Comparison of ENCODE assay signal across 8 cellular contexts in genomic region chr6:87322304-87323212, GRCh38. TPM values are rescaled to one million over a fixed set of nuclear protein-coding genes. Genes with fewer than 3 reads are reported as not detected.
DNase-seq lines count a peak whose midpoint lies in the region; ATAC-seq and TF ChIP-seq lines count a peak whose summit lies in the region.

Gene SMIM8 (plus strand): TSS chr6:87322588. CDS start chr6:87337032, 14,444 bp downstream.

- TF ChIP-seq CTCF in DND-41 (IDR thresholded peaks at IDR 0.05; ENCODE audit: borderline replicate concordance, extremely low read depth, low read length, poor library complexity, severe bottlenecking) (peak; percentile 94), Peyer's patch (IDR thresholded peaks at IDR 0.05) (peak; percentile 91 to 100 (median 98)), nephron (IDR thresholded peaks at IDR 0.05; ENCODE audit: unreplicated experiment in 3 of 3) (peak; percentile 100)

- ATAC-seq in DND-41 (ENCODE audit: insufficient read depth, low read depth) (peak; percentile 97), GM21576 (IDR thresholded peaks at IDR 0.05; ENCODE audit: unreplicated experiment) (peak; percentile 100)

- H3K79me2 ChIP-seq in DND-41 (ENCODE audit: insufficient read depth, low read length) = peaks cover 7% of the 10 kb centered on the region

- DNase-seq in DND-41 = peak; percentile 83
- DNase-seq in Peyer's patch = peak; percentile 86 to 93 (median 91)
- peak; percentile 84 for DNase-seq in activated T-helper 1 cell treated with anti-CD3 and anti-CD28 coated beads, Interleukin-12 subunit alpha, Interleukin-12 subunit beta, Interleukin-2, Interleukin-4 antibody, amounts not matched to agents 30 ng/mL and 10 ng/mL and 1 ng/mL, durations not matched to agents 14 hours and 24 hours and 36 hours (ENCODE audit: low spot score)
- DNase-seq in fibroblast of peridontal ligament (ENCODE audit: extremely low read depth) = peak; percentile 52
- peak; percentile 86 for DNase-seq in stimulated activated naive CD4-positive, alpha-beta T cell treated with Interleukin-2 at 50 U/mL for 16 hours (lab: John Stamatoyannopoulos, UW)

- H3K27me3 ChIP-seq in DND-41 (ENCODE audit: insufficient read depth, low read length, poor library complexity) (no peaks in the 10 kb centered on the region), Peyer's patch (no peaks in the 10 kb centered on the region)

- H3K9me3 ChIP-seq in DND-41 (ENCODE audit: insufficient read depth, low read length, severe bottlenecking) (no peaks in the 10 kb centered on the region), Peyer's patch (no peaks in the 10 kb centered on the region)

- intact Hi-C loops in activated T-helper 1 cell treated with anti-CD3 and anti-CD28 coated beads, Interleukin-12 subunit alpha, Interleukin-12 subunit beta, Interleukin-2, Interleukin-4 antibody, amounts not matched to agents 30 ng/mL and 10 ng/mL and 1 ng/mL, durations not matched to agents 14 hours and 24 hours and 36 hours (cut with micrococcal nuclease) = loop anchor here (1.0 to 2.0 kb wide), 5 partner anchors 86 to 380 kb away; partner anchors contain the start of genes AKIRIN2, ORC3, SLC35A1 and ZNF292

- H3K4me1 Mint-ChIP-seq in IgD-negative memory B cell (peaks cover 4 to 11% (median 7%) of the 10 kb centered on the region in 3 donors), nephron (no peaks in the 10 kb centered on the region)
- H3K4me1 Mint-ChIP-seq in activated T-helper 1 cell treated with anti-CD3 and anti-CD28 coated beads, Interleukin-12 subunit alpha, Interleukin-12 subunit beta, Interleukin-2, Interleukin-4 antibody, amounts not matched to agents 30 ng/mL and 10 ng/mL and 1 ng/mL, durations not matched to agents 14 hours and 24 hours and 36 hours (ENCODE audit: low read depth) = peaks cover 8% of the 10 kb centered on the region

- peak; percentile 18 to 47 for TF ChIP-seq POLR2A in Peyer's patch (IDR thresholded peaks at IDR 0.05)

- H3K4me2 ChIP-seq in DND-41 (ENCODE audit: insufficient read depth, low read length) = peak within 1 kb of the TSS; percentile 88

- peak within 1 kb of the TSS; percentile 93 to 99 (median 98) for H3K4me3 Mint-ChIP-seq in IgD-negative memory B cell
- peak within 1 kb of the TSS; percentile 99 for H3K4me3 Mint-ChIP-seq in activated T-helper 1 cell treated with anti-CD3 and anti-CD28 coated beads, Interleukin-12 subunit alpha, Interleukin-12 subunit beta, Interleukin-2, Interleukin-4 antibody, amounts not matched to agents 30 ng/mL and 10 ng/mL and 1 ng/mL, durations not matched to agents 14 hours and 24 hours and 36 hours
- peak within 1 kb of the TSS; percentile 96 to 99 (median 98) for H3K4me3 Mint-ChIP-seq in nephron

- H2AFZ ChIP-seq in DND-41 (ENCODE audit: low read depth, low read length) = peak within 1 kb of the TSS; percentile 97

- H3K36me3 Mint-ChIP-seq in IgD-negative memory B cell (peaks cover 3% of the 10 kb centered on the region), nephron (ENCODE audit: low read depth) (peaks cover 8% of the 10 kb centered on the region)
- H3K36me3 Mint-ChIP-seq in activated T-helper 1 cell treated with anti-CD3 and anti-CD28 coated beads, Interleukin-12 subunit alpha, Interleukin-12 subunit beta, Interleukin-2, Interleukin-4 antibody, amounts not matched to agents 30 ng/mL and 10 ng/mL and 1 ng/mL, durations not matched to agents 14 hours and 24 hours and 36 hours (ENCODE audit: low read depth) = no peaks in the 10 kb centered on the region

- no peaks in the 10 kb centered on the region for H4K20me1 ChIP-seq in DND-41 (ENCODE audit: insufficient read depth, low read length)

- H3K4me3 ChIP-seq in DND-41 (ENCODE audit: low read depth in 1 of 2, low read length in 2 of 2) = peak within 1 kb of the TSS; percentile 65 to 83
- peak within 1 kb of the TSS; percentile 76 to 97 (median 86) for H3K4me3 ChIP-seq in Peyer's patch

- H3K9ac ChIP-seq in DND-41 (ENCODE audit: low read depth, low read length) = peak within 1 kb of the TSS; percentile 72

- peaks cover 0 to 3% (median 0%) of the 10 kb centered on the region in 3 donors for H3K9me3 Mint-ChIP-seq in IgD-negative memory B cell
- H3K9me3 Mint-ChIP-seq in activated T-helper 1 cell treated with anti-CD3 and anti-CD28 coated beads, Interleukin-12 subunit alpha, Interleukin-12 subunit beta, Interleukin-2, Interleukin-4 antibody, amounts not matched to agents 30 ng/mL and 10 ng/mL and 1 ng/mL, durations not matched to agents 14 hours and 24 hours and 36 hours = no peaks in the 10 kb centered on the region
- H3K9me3 Mint-ChIP-seq in nephron = peaks cover 7% of the 10 kb centered on the region

- no peaks in the 10 kb centered on the region for H3K36me3 ChIP-seq in DND-41 (ENCODE audit: insufficient read depth, low read length)
- H3K36me3 ChIP-seq in Peyer's patch = no peaks in the 10 kb centered on the region

- H3K27ac ChIP-seq in DND-41 (ENCODE audit: low read length) (peak within 1 kb of the TSS; percentile 73), Peyer's patch (peak within 1 kb of the TSS; percentile 70 to 82 (median 76))

- no peaks in the 10 kb centered on the region for H3K27me3 Mint-ChIP-seq in IgD-negative memory B cell
- H3K27me3 Mint-ChIP-seq in activated T-helper 1 cell treated with anti-CD3 and anti-CD28 coated beads, Interleukin-12 subunit alpha, Interleukin-12 subunit beta, Interleukin-2, Interleukin-4 antibody, amounts not matched to agents 30 ng/mL and 10 ng/mL and 1 ng/mL, durations not matched to agents 14 hours and 24 hours and 36 hours (ENCODE audit: insufficient read depth) = peaks cover 3% of the 10 kb centered on the region
- no peaks in the 10 kb centered on the region for H3K27me3 Mint-ChIP-seq in nephron (ENCODE audit: low read depth)

- H3K4me1 ChIP-seq in DND-41 (ENCODE audit: insufficient read depth, low read length) = peaks cover 16% of the 10 kb centered on the region
- no peaks in the 10 kb centered on the region for H3K4me1 ChIP-seq in Peyer's patch

- peak within 1 kb of the TSS; percentile 48 to 95 (median 90) for H3K27ac Mint-ChIP-seq in IgD-negative memory B cell
- H3K27ac Mint-ChIP-seq in activated T-helper 1 cell treated with anti-CD3 and anti-CD28 coated beads, Interleukin-12 subunit alpha, Interleukin-12 subunit beta, Interleukin-2, Interleukin-4 antibody, amounts not matched to agents 30 ng/mL and 10 ng/mL and 1 ng/mL, durations not matched to agents 14 hours and 24 hours and 36 hours = peak within 1 kb of the TSS; percentile 92
- H3K27ac Mint-ChIP-seq in nephron = peak within 1 kb of the TSS; percentile 91 to 94 (median 92)

RNA-seq across cellular contexts. Expression of gene SMIM8, which starts in this region (rescaled TPM):
- polyA plus RNA-seq in IgD-negative memory B cell = 10.4 TPM
- 10 to 100 TPM in 3 of 4 donors, 1 to 10 TPM in 1; 6.9 to 23.1 (median 12.7) TPM for total RNA-seq in Peyer's patch
- total RNA-seq in activated T-helper 1 cell treated with anti-CD3 and anti-CD28 coated beads, Interleukin-12 subunit alpha, Interleukin-12 subunit beta, Interleukin-2, Interleukin-4 antibody, amounts not matched to agents 30 ng/mL and 10 ng/mL and 1 ng/mL, durations not matched to agents 14 hours and 24 hours and 36 hours = 7.3 and 9.2 TPM in 2 replicates

Comparison
In these comparisons a context has a peak if more than half of its experiments do, and no peak if none do; other contexts are left out.
1. Peak in every context shown above with its lines: DNase-seq, ATAC-seq, H3K4me3 ChIP-seq and H3K27ac ChIP-seq.